15 cellular contexts compared by ENCODE assay signal in genomic region chr6:148423601-148424270, GRCh38.
A peak's percentile ranks its signal among the peaks of the same experiment; 100 is the strongest.
DNase-seq lines count a peak whose midpoint lies in the region; ATAC-seq, FAIRE-seq and TF ChIP-seq lines count a peak whose summit lies in the region.
"Had no signal": no experiment of that assay in that cellular context is flagged by ENCODE, and none has a peak within 500 bp of the region (broad histone marks: within the 10 kb centered on the region; RNA-seq: fewer than 3 reads in every experiment).

No MANE protein-coding gene starts in this region.

- H3K9me3 ChIP-seq in right atrium auricular region (no peaks in the 10 kb centered on the region), vagina (no peaks in the 10 kb centered on the region)

- TF ChIP-seq POLR2A in vagina (IDR thresholded peaks at IDR 0.05) (no peak), H54 (IDR thresholded peaks at IDR 0.05; ENCODE audit: low read depth, low read length) (no peak)

- H3K4me1 ChIP-seq in right atrium auricular region: peaks cover 0 to 28% of the 10 kb centered on the region in 2 donors
- peaks cover 15% of the 10 kb centered on the region for H3K4me1 ChIP-seq in vagina

- FAIRE-seq in H54 (lab: Jason Lieb, UNC): no peak
- FAIRE-seq: D721Med, urothelium cell line had no signal

- no peak for TF ChIP-seq CTCF in right atrium auricular region (IDR thresholded peaks at IDR 0.05)
- TF ChIP-seq CTCF in choroid plexus epithelial cell (conservative IDR thresholded peaks at IDR 0.05; ENCODE audit: low read depth, low read length): no peak
- TF ChIP-seq CTCF in vagina (IDR thresholded peaks at IDR 0.05): no peak

- H3K27ac ChIP-seq in right atrium auricular region: no peak overlapping the region
- peak overlapping the region; percentile 42 for H3K27ac ChIP-seq in vagina

- H3K36me3 ChIP-seq in right atrium auricular region: no peaks in the 10 kb centered on the region
- H3K36me3 ChIP-seq in vagina: no peaks in the 10 kb centered on the region

- H3K27me3 ChIP-seq in right atrium auricular region: no peaks in the 10 kb centered on the region
- no peaks in the 10 kb centered on the region for H3K27me3 ChIP-seq in vagina

- H3K4me3 ChIP-seq in right atrium auricular region (no peak overlapping the region), choroid plexus epithelial cell (ENCODE audit: low read depth, low read length) (no peak overlapping the region), vagina (no peak overlapping the region)
- H3K4me3 ChIP-seq: coronary artery had no signal

- intact Hi-C loops in Right ventricle myocardium inferior (cut with DNase I): no loop called here
- intact Hi-C loops in vagina (cut with DNase I): no loop called here
- intact Hi-C loops in sciatic nerve (cut with DNase I): no loop called here

- DNase-seq in Right ventricle myocardium inferior (ENCODE audit: missing footprints) (no peak), right atrium auricular region (ENCODE audit: low spot score) (no peak), choroid plexus epithelial cell (ENCODE audit: low read depth) (peak; percentile 48), kidney tubule cell (ENCODE audit: low spot score) (peak; percentile 74), vagina (ENCODE audit: extremely low spot score in 2 of 2) (no peak), H54 (ENCODE audit: insufficient read length, low spot score) (no peak), sciatic nerve (ENCODE audit: low spot score) (no peak)
- DNase-seq: foreskin melanocyte, left cardiac atrium, NCI-H446 had no signal

- ATAC-seq in Right ventricle myocardium inferior: peak; percentile 50
- no peak for ATAC-seq in sciatic nerve
- ATAC-seq in HG03457 (IDR thresholded peaks at IDR 0.05; ENCODE audit: unreplicated experiment): no peak
- ATAC-seq: activated naive CD4-positive, alpha-beta T cell treated with anti-CD3 and anti-CD28 coated beads, Interleukin-2, amount 50 U/mL, for 72 hours had no signal

Comparison
In these comparisons a context has a peak if more than half of its experiments do, and no peak if none do; other contexts are left out.
1. DNase-seq: peak in choroid plexus epithelial cell (single experiment) and kidney tubule cell (single experiment); none in Right ventricle myocardium inferior (single experiment), right atrium auricular region (single experiment), vagina (0 of 2), H54 (single experiment) and sciatic nerve (single experiment).